In the genomic region with DNA sequence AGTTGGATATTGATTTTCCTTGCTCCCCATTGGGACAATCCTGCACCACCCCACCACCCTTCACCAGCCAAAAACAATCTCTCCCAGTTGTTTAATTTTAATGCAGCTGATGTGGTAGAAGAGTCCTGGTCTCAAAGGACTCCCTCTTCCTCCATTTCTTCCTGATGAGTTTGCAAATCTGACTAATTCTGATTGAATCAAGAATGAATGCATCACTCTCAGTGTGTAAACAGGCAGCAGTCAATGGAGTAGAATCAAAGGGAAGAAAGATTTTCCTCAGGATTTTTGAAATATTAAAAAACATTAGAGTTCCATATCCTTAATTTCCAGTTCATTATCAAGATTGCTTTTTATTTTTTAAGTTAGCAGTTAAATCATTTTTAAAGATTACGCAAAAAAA, we compare ENCODE assay signal across 9 cellular contexts. TPM values are rescaled to one million over a fixed set of nuclear protein-coding genes. Genes with fewer than 3 reads are reported as not detected.
"Had no signal": no experiment of that assay in that cellular context is flagged by ENCODE, and none has a peak within 500 bp of the region (broad histone marks: within the 10 kb centered on the region; RNA-seq: fewer than 3 reads in every experiment).

No MANE protein-coding gene starts in this region.

- H3K4me3 ChIP-seq: GM12878 had no signal

- FAIRE-seq: G401.6, GM12878, GM12891, GM12892, GM18507, GM19239 had no signal

- DNase-seq: GDM1, GF-D8 had no signal

RNA-seq across cellular contexts. Expression of a gene that starts 54.0 kb away (rescaled TPM):
- total RNA-seq: G401 had no signal
